Comparison of ENCODE assay signal across 1 cellular context in the genomic region with DNA sequence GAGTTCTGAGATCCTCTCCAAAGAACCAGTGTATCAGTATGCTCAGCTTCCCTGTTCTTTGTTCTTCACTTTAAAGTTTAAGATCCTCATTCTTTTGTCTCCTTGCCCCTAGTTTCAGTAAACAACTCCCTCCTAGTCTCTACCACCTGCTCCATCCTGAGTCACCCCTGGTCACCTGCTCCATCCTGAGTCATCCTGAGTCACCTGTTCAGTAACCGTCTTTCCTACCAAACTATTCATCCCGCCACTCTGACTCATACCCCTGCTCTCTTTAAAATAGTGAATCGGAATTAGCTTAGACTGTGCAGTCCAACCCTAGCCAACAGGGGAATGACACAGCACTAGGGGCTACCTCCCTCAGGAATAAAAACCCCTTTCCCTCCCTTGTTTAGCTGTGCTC.
TF ChIP-seq lines count a peak whose summit lies in the region.

No MANE protein-coding gene starts in this region.

TF ChIP-seq in IMR-90, 13 proteins besides CTCF, POLR2A, EP300 and RAD21 (continued from another document):
- TF ChIP-seq, protein P1, sequence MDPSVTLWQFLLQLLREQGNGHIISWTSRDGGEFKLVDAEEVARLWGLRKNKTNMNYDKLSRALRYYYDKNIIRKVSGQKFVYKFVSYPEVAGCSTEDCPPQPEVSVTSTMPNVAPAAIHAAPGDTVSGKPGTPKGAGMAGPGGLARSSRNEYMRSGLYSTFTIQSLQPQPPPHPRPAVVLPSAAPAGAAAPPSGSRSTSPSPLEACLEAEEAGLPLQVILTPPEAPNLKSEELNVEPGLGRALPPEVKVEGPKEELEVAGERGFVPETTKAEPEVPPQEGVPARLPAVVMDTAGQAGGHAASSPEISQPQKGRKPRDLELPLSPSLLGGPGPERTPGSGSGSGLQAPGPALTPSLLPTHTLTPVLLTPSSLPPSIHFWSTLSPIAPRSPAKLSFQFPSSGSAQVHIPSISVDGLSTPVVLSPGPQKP (IDR thresholded peaks at IDR 0.05; ENCODE audit: borderline replicate concordance, low read depth, low read length): no peak
- TF ChIP-seq CEBPB (IDR thresholded peaks at IDR 0.05; ENCODE audit: low read depth, low read length): no peak
